In genomic region chr9:19925674-19926503, GRCh38 we compare ENCODE assay signal across 8 cellular contexts.
DNase-seq lines count a peak whose midpoint lies in the region; ATAC-seq lines count a peak whose summit lies in the region.

No MANE protein-coding gene starts in this region.

- H3K4me1 ChIP-seq in NT2/D1 (ENCODE audit: insufficient read depth, insufficient read length), result no peaks in the 10 kb centered on the region

- DNase-seq in COR-L47 (lab: John Stamatoyannopoulos, UW) (peak; percentile 72), HPDE6-E6E7 (ENCODE audit: extremely low spot score) (peak; percentile 88), NT2/D1 (ENCODE audit: low read depth, low spot score) (peak; percentile 74), activated T-cell treated with anti-CD3 and anti-CD28 coated beads for 24 hours (ENCODE audit: low read depth) (peak; percentile 80), myocyte (ENCODE audit: low read depth) (peak; percentile 83)
- DNase-seq in stimulated activated CD8-positive, alpha-beta memory T cell treated with anti-CD3 and anti-CD28 coated beads, Interleukin-7, amount 100 ng/mL, for 4 hours (ENCODE audit: low read depth in 2 of 2), result peak; percentile 58 to 72

- H3K36me3 ChIP-seq in NT2/D1 (ENCODE audit: insufficient read depth, insufficient read length, low read length), result no peaks in the 10 kb centered on the region

- ATAC-seq in GM19467 (IDR thresholded peaks at IDR 0.05; ENCODE audit: unreplicated experiment), result peak; percentile 96
- ATAC-seq in esophagus mucosa, result peak; percentile 96

- H3K9ac ChIP-seq in NT2/D1 (ENCODE audit: insufficient read length, low read depth), result no peak overlapping the region

- peaks cover 20% of the 10 kb centered on the region for H3K27me3 ChIP-seq in NT2/D1 (ENCODE audit: insufficient read depth, insufficient read length)

- no peak overlapping the region for H3K4me3 ChIP-seq in NT2/D1 (ENCODE audit: insufficient read length, low read depth)

- H3K9me3 ChIP-seq in NT2/D1 (ENCODE audit: insufficient read depth, low read length), result no peaks in the 10 kb centered on the region
